Comparison of ENCODE assay signal across 18 cellular contexts in genomic region chr4:143344011-143344410, GRCh38. TPM values are rescaled to one million over a fixed set of nuclear protein-coding genes. Genes with fewer than 3 reads are reported as not detected.
A peak's percentile ranks its signal among the peaks of the same experiment; 100 is the strongest.
DNase-seq lines count a peak whose midpoint lies in the region; ATAC-seq and TF ChIP-seq lines count a peak whose summit lies in the region.
"Had no signal": no experiment of that assay in that cellular context is flagged by ENCODE, and none has a peak within 500 bp of the region (broad histone marks: within the 10 kb centered on the region; RNA-seq: fewer than 3 reads in every experiment).

No MANE protein-coding gene starts in this region.

- no CpG with 5 or more reads among the region's 6 CpGs for WGBS in mesendoderm (ENCODE audit: extremely low coverage, insufficient coverage, low lambda C conversion rate)

- H3K18ac ChIP-seq in mesendoderm (ENCODE audit: low read length): no peak overlapping the region

- H3K23ac ChIP-seq in mesendoderm (ENCODE audit: low read length): no peak overlapping the region

- no peaks in the 10 kb centered on the region for H3K36me3 ChIP-seq in muscle layer of duodenum (ENCODE audit: control insufficient read depth in 1 of 2, insufficient read depth in 2 of 2, low read length in 2 of 2)
- H3K36me3 ChIP-seq in mesendoderm (ENCODE audit: control insufficient read depth, insufficient read depth, low read length): no peaks in the 10 kb centered on the region
- H3K36me3 ChIP-seq: BE2C, heart left ventricle, spleen had no signal

- no peak overlapping the region for H4K8ac ChIP-seq in mesendoderm (ENCODE audit: low read depth, low read length)

- DNase-seq in SK-MEL-5 (ENCODE audit: low read depth, low spot score) (peak; percentile 82), epidermal melanocyte (ENCODE audit: insufficient read length, low spot score) (peak; percentile 48), superior temporal gyrus (ENCODE audit: extremely low spot score) (peak; percentile 82), mesendoderm (no peak), natural killer cell (no peak), AML-193 (lab: John Stamatoyannopoulos, UW) (no peak)
- DNase-seq: activated CD4-positive, CD25-positive, alpha-beta regulatory T cell; activated naive CD4-positive, alpha-beta T cell treated with anti-CD3 and anti-CD28 coated beads for 36 hours; BE2C; DMS53; heart left ventricle; KG1; left colon; NCI-H1694; NCI-H524 treated with DMSO at 0.1 percent for 48 hours; spleen had no signal

- H3K79me2 ChIP-seq in mesendoderm (ENCODE audit: control insufficient read depth, insufficient read depth, low read length): no peaks in the 10 kb centered on the region

- no peak overlapping the region for H2AK5ac ChIP-seq in mesendoderm (ENCODE audit: low read length)

- no peak overlapping the region for H4K5ac ChIP-seq in mesendoderm (ENCODE audit: low read length)

- H2BK15ac ChIP-seq in mesendoderm (replicated peaks; ENCODE audit: low read depth): no peak overlapping the region

- peaks cover 0 to 2% of the 10 kb centered on the region in 2 donors for H3K27me3 Mint-ChIP-seq in natural killer cell (ENCODE audit: low read depth in 2 of 2)

- H2BK5ac ChIP-seq in mesendoderm (ENCODE audit: low read length): no peak overlapping the region

- no peak for ATAC-seq in natural killer cell
- ATAC-seq in HG02884 (IDR thresholded peaks at IDR 0.05; ENCODE audit: unreplicated experiment): no peak
- ATAC-seq: left colon had no signal

- H3K27ac Mint-ChIP-seq in natural killer cell: no peak overlapping the region
- H3K27ac Mint-ChIP-seq: activated naive CD4-positive, alpha-beta T cell treated with anti-CD3 and anti-CD28 coated beads for 36 hours had no signal

- H3K4me2 ChIP-seq in mesendoderm (ENCODE audit: low read length): no peak overlapping the region

- intact Hi-C loops in natural killer cell (cut with micrococcal nuclease): no loop called here

- no peak for TF ChIP-seq CTCF in natural killer cell (IDR thresholded peaks at IDR 0.05)

- H3K9me3 ChIP-seq in muscle layer of duodenum (ENCODE audit: control insufficient read depth in 1 of 2, low read length in 2 of 2): no peaks in the 10 kb centered on the region
- H3K9me3 ChIP-seq: BE2C, heart left ventricle, spleen had no signal

- peaks cover 5% of the 10 kb centered on the region for H3K79me1 ChIP-seq in mesendoderm (ENCODE audit: low read length)

- peak overlapping the region; percentile 37 for H3K27ac ChIP-seq in muscle layer of duodenum (ENCODE audit: low read length)
- no peak overlapping the region for H3K27ac ChIP-seq in mesendoderm (ENCODE audit: low read depth, low read length)
- H3K27ac ChIP-seq: spleen had no signal

- no peaks in the 10 kb centered on the region for H3K36me3 Mint-ChIP-seq in natural killer cell

- H3K4ac ChIP-seq in mesendoderm (ENCODE audit: low read depth, low read length): no peak overlapping the region

- H3K4me1 Mint-ChIP-seq in natural killer cell: peaks cover 0 to 2% of the 10 kb centered on the region in 2 donors

- no peak overlapping the region for H3K4me3 Mint-ChIP-seq in natural killer cell
- H3K4me3 Mint-ChIP-seq: activated naive CD4-positive, alpha-beta T cell treated with anti-CD3 and anti-CD28 coated beads for 36 hours had no signal

- H3K4me1 ChIP-seq in muscle layer of duodenum (ENCODE audit: control insufficient read depth in 1 of 2, insufficient read depth in 2 of 2, low read length in 2 of 2): peaks cover 18 to 52% of the 10 kb centered on the region in 2 donors
- H3K4me1 ChIP-seq in mesendoderm (ENCODE audit: control insufficient read depth, low read depth, low read length): peaks cover 2% of the 10 kb centered on the region
- H3K4me1 ChIP-seq: BE2C had no signal

- H3K4me3 ChIP-seq in muscle layer of duodenum (ENCODE audit: low read depth in 1 of 2, low read length in 2 of 2): no peak overlapping the region
- no peak overlapping the region for H3K4me3 ChIP-seq in mesendoderm (ENCODE audit: low read length)
- H3K4me3 ChIP-seq: spleen had no signal

- no peak overlapping the region for H2BK120ac ChIP-seq in mesendoderm (ENCODE audit: low read depth, low read length)

- H3K27me3 ChIP-seq in muscle layer of duodenum (ENCODE audit: low read depth, low read length) (no peaks in the 10 kb centered on the region), mesendoderm (ENCODE audit: insufficient read depth, low read length, poor library complexity) (no peaks in the 10 kb centered on the region)
- H3K27me3 ChIP-seq: BE2C, heart left ventricle, spleen had no signal

- H3K9ac ChIP-seq in mesendoderm (ENCODE audit: low read length): no peak overlapping the region

- H3K9me3 Mint-ChIP-seq in natural killer cell: no peaks in the 10 kb centered on the region
- H3K9me3 Mint-ChIP-seq: activated naive CD4-positive, alpha-beta T cell treated with anti-CD3 and anti-CD28 coated beads for 36 hours had no signal

- no peak overlapping the region for H3K56ac ChIP-seq in mesendoderm (ENCODE audit: low read length)

- in situ Hi-C loops in SK-MEL-5 (cut with HindIII; ENCODE audit: low pct_unique_long_range_greater_than_20kb, low sequenced_read_pairs): no loop called here

RNA-seq across cellular contexts. Expression of gene GAB1, which starts 7.3 kb away (rescaled TPM):
- total RNA-seq in SK-MEL-5 (2014; rRNA removed; shearing (Covaris generic)): 11.3 and 12.8 TPM in 2 replicates
- polyA plus RNA-seq in SK-MEL-5 (2015; cell fraction: cytosol; rRNA removed): 6.0 and 13.4 TPM in 2 replicates
- polyA plus RNA-seq in SK-MEL-5 (2015; cell fraction: nucleus; rRNA removed): 12.1 and 14.3 TPM in 2 replicates
- polyA plus RNA-seq in mesendoderm (2013, experiment 1 of 2): 10.6 TPM
- 11.9 TPM for polyA plus RNA-seq in mesendoderm (2013, experiment 2 of 2)
- total RNA-seq in natural killer cell: 10 to 100 TPM; 11.5 to 25.4 (median 11.9) TPM

Comparison
In these comparisons a context has a peak if more than half of its experiments do, and no peak if none do; other contexts are left out.
1. DNase-seq: peak in SK-MEL-5 (single experiment), epidermal melanocyte (single experiment) and superior temporal gyrus (single experiment); none in mesendoderm (single experiment), natural killer cell (single experiment) and AML-193 (0 of 2).